In genomic region chr6:148147431-148147830, GRCh38 we compare ENCODE assay signal across 18 cellular contexts.
DNase-seq lines count a peak whose midpoint lies in the region; ATAC-seq lines count a peak whose summit lies in the region.
"Had no signal": no experiment of that assay in that cellular context is flagged by ENCODE, and none has a peak within 500 bp of the region (broad histone marks: within the 10 kb centered on the region; RNA-seq: fewer than 3 reads in every experiment).

No MANE protein-coding gene starts in this region.

- no peaks in the 10 kb centered on the region for H3K36me3 ChIP-seq in effector memory CD4-positive, alpha-beta T cell (ENCODE audit: control insufficient read depth, insufficient read depth, low read length)
- H3K36me3 ChIP-seq: MG63, SJSA1 had no signal

- H3K27me3 Mint-ChIP-seq in activated CD4-positive, alpha-beta memory T cell treated with anti-CD3 and anti-CD28 coated beads for 36 hours: peaks cover 5% of the 10 kb centered on the region
- peaks cover 6% of the 10 kb centered on the region for H3K27me3 Mint-ChIP-seq in activated CD4-positive, alpha-beta memory T cell treated with anti-CD3 and anti-CD28 coated beads, Interleukin-2, amount 10 ng/mL, durations not matched to agents 7 days and 5 days

- peaks cover 2% of the 10 kb centered on the region for H3K36me3 Mint-ChIP-seq in activated CD4-positive, alpha-beta memory T cell treated with anti-CD3 and anti-CD28 coated beads for 36 hours
- H3K36me3 Mint-ChIP-seq in activated CD4-positive, alpha-beta memory T cell treated with anti-CD3 and anti-CD28 coated beads, Interleukin-2, amount 10 ng/mL, durations not matched to agents 7 days and 5 days (ENCODE audit: low read depth): no peaks in the 10 kb centered on the region

- peak overlapping the region; percentile 29 for H3K27ac ChIP-seq in effector memory CD4-positive, alpha-beta T cell (ENCODE audit: insufficient read depth, low read length, poor library complexity, severe bottlenecking)
- H3K27ac ChIP-seq: HL-60, SJSA1 had no signal

- H3K4me3 ChIP-seq in effector memory CD4-positive, alpha-beta T cell (ENCODE audit: insufficient read depth, low read depth, low read length, poor library complexity, severe bottlenecking): no peak overlapping the region
- H3K4me3 ChIP-seq: A549, MG63, SJSA1 had no signal

- DNase-seq in activated CD4-positive, alpha-beta memory T cell treated with anti-CD3 and anti-CD28 coated beads for 36 hours: no peak
- no peak for DNase-seq in activated CD4-positive, alpha-beta memory T cell treated with anti-CD3 and anti-CD28 coated beads, Interleukin-2, amount 10 ng/mL, durations not matched to agents 7 days and 5 days
- DNase-seq in NCI-H748 treated with DMSO at 0.1 percent for 48 hours (lab: John Stamatoyannopoulos, UW) (peak; percentile 38), iPS-NIHi7 (ENCODE audit: extremely low spot score) (no peak)
- DNase-seq in effector memory CD4-positive, alpha-beta T cell: no peak
- DNase-seq: DMS153, GDM1, NCI-H1048, NCI-H1694, NCI-H2081 treated with DMSO at 0.1 percent for 48 hours, NCI-H510A had no signal

- H3K9me3 Mint-ChIP-seq in activated CD4-positive, alpha-beta memory T cell treated with anti-CD3 and anti-CD28 coated beads for 36 hours: no peaks in the 10 kb centered on the region
- no peaks in the 10 kb centered on the region for H3K9me3 Mint-ChIP-seq in activated CD4-positive, alpha-beta memory T cell treated with anti-CD3 and anti-CD28 coated beads, Interleukin-2, amount 10 ng/mL, durations not matched to agents 7 days and 5 days
- H3K9me3 Mint-ChIP-seq: CD4-positive, alpha-beta T cell had no signal

- ATAC-seq in HG03159 (IDR thresholded peaks at IDR 0.05; ENCODE audit: unreplicated experiment) (no peak), HG03025 (IDR thresholded peaks at IDR 0.05; ENCODE audit: low FRiP score, unreplicated experiment) (no peak)
- ATAC-seq: A549 had no signal

- peaks cover 6% of the 10 kb centered on the region for H3K4me1 ChIP-seq in effector memory CD4-positive, alpha-beta T cell (ENCODE audit: control insufficient read depth, insufficient read depth, low read length, poor library complexity, severe bottlenecking)
- H3K4me1 ChIP-seq: A549 had no signal

- intact Hi-C loops in activated CD4-positive, alpha-beta memory T cell treated with anti-CD3 and anti-CD28 coated beads for 36 hours (cut with micrococcal nuclease): loop anchor here (2.0 to 10.0 kb wide), 6 partner anchors 295 to 1295 kb away; partner anchors contain the start of gene STXBP5

- H3K9me3 ChIP-seq in effector memory CD4-positive, alpha-beta T cell (ENCODE audit: control insufficient read depth, low read length): no peaks in the 10 kb centered on the region
- H3K9me3 ChIP-seq: A549, MG63, SJSA1 had no signal

- CTCF ChIA-PET in activated CD4-positive, alpha-beta memory T cell treated with anti-CD3 and anti-CD28 coated beads for 36 hours (lab: Charles Lee): interaction anchor here (0.7 to 4.8 kb wide), 5 partner anchors 11 to 640 kb away, joined by 3 to 32 read pairs (median 7); no protein-coding TSS in a partner anchor
- CTCF ChIA-PET in activated CD4-positive, alpha-beta memory T cell treated with anti-CD3 and anti-CD28 coated beads, Interleukin-2, amount 10 ng/mL, durations not matched to agents 7 days and 5 days (lab: Charles Lee): interaction anchor here (1.0 to 2.6 kb wide), 4 partner anchors 13 to 33 kb away, joined by 3 to 12 read pairs (median 9); no protein-coding TSS in a partner anchor

- H3K4me3 Mint-ChIP-seq in activated CD4-positive, alpha-beta memory T cell treated with anti-CD3 and anti-CD28 coated beads for 36 hours: no peak overlapping the region
- H3K4me3 Mint-ChIP-seq in activated CD4-positive, alpha-beta memory T cell treated with anti-CD3 and anti-CD28 coated beads, Interleukin-2, amount 10 ng/mL, durations not matched to agents 7 days and 5 days: no peak overlapping the region
- H3K4me3 Mint-ChIP-seq: CD4-positive, alpha-beta T cell had no signal

- H3K4me1 Mint-ChIP-seq in activated CD4-positive, alpha-beta memory T cell treated with anti-CD3 and anti-CD28 coated beads for 36 hours (ENCODE audit: low read depth): peaks cover 15% of the 10 kb centered on the region
- H3K4me1 Mint-ChIP-seq in activated CD4-positive, alpha-beta memory T cell treated with anti-CD3 and anti-CD28 coated beads, Interleukin-2, amount 10 ng/mL, durations not matched to agents 7 days and 5 days: peaks cover 14% of the 10 kb centered on the region

- peak overlapping the region; percentile 92 for H3K27ac Mint-ChIP-seq in activated CD4-positive, alpha-beta memory T cell treated with anti-CD3 and anti-CD28 coated beads for 36 hours
- H3K27ac Mint-ChIP-seq in activated CD4-positive, alpha-beta memory T cell treated with anti-CD3 and anti-CD28 coated beads, Interleukin-2, amount 10 ng/mL, durations not matched to agents 7 days and 5 days: no peak overlapping the region

- no peaks in the 10 kb centered on the region for H3K27me3 ChIP-seq in effector memory CD4-positive, alpha-beta T cell (replicated peaks; ENCODE audit: control insufficient read depth, insufficient read depth, low read length, poor library complexity, severe bottlenecking)
- H3K27me3 ChIP-seq: MG63, SJSA1 had no signal

- POLR2A ChIA-PET in activated CD4-positive, alpha-beta memory T cell treated with anti-CD3 and anti-CD28 coated beads for 36 hours (lab: Charles Lee): no interaction called here
- POLR2A ChIA-PET in activated CD4-positive, alpha-beta memory T cell treated with anti-CD3 and anti-CD28 coated beads, Interleukin-2, amount 10 ng/mL, durations not matched to agents 7 days and 5 days (lab: Charles Lee): no interaction called here
